In the genomic region with DNA sequence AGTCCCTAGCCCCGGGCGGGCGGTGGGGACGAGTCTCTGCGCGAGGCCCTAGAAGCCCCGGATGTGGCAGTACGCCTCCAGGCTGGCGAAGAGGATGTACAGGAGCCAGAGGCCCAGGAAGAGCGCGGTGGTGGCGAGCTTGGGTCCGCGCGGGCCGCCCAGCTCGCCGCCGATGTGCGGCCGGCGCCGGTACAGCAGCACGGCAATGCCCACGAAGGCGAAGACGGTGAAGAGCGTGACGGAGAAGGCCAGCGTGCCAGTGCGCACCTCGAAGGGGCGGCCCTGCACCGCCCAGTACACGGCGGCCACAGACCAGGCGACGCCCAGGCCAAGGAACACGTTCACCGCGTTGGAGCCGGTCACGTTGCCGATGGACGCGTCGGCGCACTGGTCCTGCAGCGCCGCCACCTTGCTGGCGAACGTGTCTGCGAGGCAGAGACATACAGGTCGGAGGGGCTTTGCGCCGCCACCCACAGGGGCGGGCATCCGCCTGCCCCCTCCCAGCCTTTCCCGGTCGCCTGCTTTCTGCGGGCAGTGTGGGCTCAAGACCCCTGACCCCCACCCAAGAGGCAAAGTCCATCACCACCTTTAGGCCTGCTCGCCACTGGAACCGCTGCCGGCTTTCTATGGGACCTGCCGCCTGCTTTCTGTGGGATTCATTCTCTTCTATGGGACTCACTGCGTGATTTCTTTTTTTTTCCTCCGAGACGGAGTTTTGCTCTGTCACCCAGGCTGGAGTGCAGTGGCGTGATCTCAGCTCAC, we compare ENCODE assay signal across 8 cellular contexts. TPM values are rescaled to one million over a fixed set of nuclear protein-coding genes. Genes with fewer than 3 reads are reported as not detected.
A peak's percentile ranks its signal among the peaks of the same experiment; 100 is the strongest.
DNase-seq lines count a peak whose midpoint lies in the region; ATAC-seq, FAIRE-seq and TF ChIP-seq lines count a peak whose summit lies in the region.

No MANE protein-coding gene starts in this region.

- H3K9ac ChIP-seq in mesenchymal stem cell (ENCODE audit: low read length) = peak overlapping the region; percentile 41

- DNase-seq in A549 (ENCODE audit: low read depth in 1 of 2, low spot score in 1 of 2) = no peak
- no peak for DNase-seq in HFF-Myc (ENCODE audit: extremely low read depth, low read depth)
- DNase-seq in chondrocyte (ENCODE audit: low spot score) = no peak
- peak; percentile 72 for DNase-seq in mesenchymal stem cell
- DNase-seq in NCI-H226 = no peak
- DNase-seq in SIG-M5 treated with dmso at 0.1 percent for 504 hours (lab: John Stamatoyannopoulos, UW; ENCODE audit: unreplicated experiment) = no peak
- no peak for DNase-seq in cerebellar cortex (ENCODE audit: low spot score)

- H3K27me3 Mint-ChIP-seq in chondrocyte (ENCODE audit: low read depth) = peaks cover 1% of the 10 kb centered on the region

- WGBS in A549 (ENCODE audit: missing lambda C conversion rate) = 76% methylated on average over 69 of the region's 69 CpGs
- 13% methylated on average over 69 of the region's 69 CpGs for WGBS in mesenchymal stem cell

- H3K27ac ChIP-seq in A549 (no peak overlapping the region), mesenchymal stem cell (ENCODE audit: low read length, poor library complexity, severe bottlenecking) (no peak overlapping the region)

- H2BK15ac ChIP-seq in mesenchymal stem cell (ENCODE audit: low read depth, poor library complexity, severe bottlenecking) = no peak overlapping the region

- FAIRE-seq in A549 (lab: Jason Lieb, UNC) = no peak

- H3K9me3 Mint-ChIP-seq in chondrocyte (ENCODE audit: low read depth) = no peaks in the 10 kb centered on the region

- H3K14ac ChIP-seq in mesenchymal stem cell (ENCODE audit: low read length in 2 of 2) = peak overlapping the region in 1 of 2 experiments; percentile 44

- no peak overlapping the region for H2AK5ac ChIP-seq in mesenchymal stem cell (ENCODE audit: low read length, severe bottlenecking)

- H3K36me3 Mint-ChIP-seq in chondrocyte (ENCODE audit: low read depth) = no peaks in the 10 kb centered on the region

- CTCF ChIA-PET in A549 (lab: Yijun Ruan, JAX) = interaction anchor here (0.6 to 28.3 kb wide), 9 partner anchors 16 to 358 kb away, joined by 3 to 901 read pairs (median 9); a partner anchor contains a TSS

- H4K8ac ChIP-seq in mesenchymal stem cell (ENCODE audit: low read length) = peak overlapping the region; percentile 8

- H2AFZ ChIP-seq in mesenchymal stem cell (ENCODE audit: low read depth, low read length) = peak overlapping the region; percentile 96

- peaks cover 6% of the 10 kb centered on the region for H3K4me1 Mint-ChIP-seq in chondrocyte (ENCODE audit: low read depth)

- H3K9me3 ChIP-seq in A549 (no peaks in the 10 kb centered on the region; the same call in 2 of the 3 replicates), mesenchymal stem cell (ENCODE audit: control insufficient read depth, low read length) (no peaks in the 10 kb centered on the region)

- peaks cover 36 to 54% of the 10 kb centered on the region in 2 experiments for H3K27me3 ChIP-seq in mesenchymal stem cell (ENCODE audit: control insufficient read depth in 1 of 2, insufficient read depth in 1 of 2, low read length in 2 of 2)

- H3K4me3 ChIP-seq in A549 = no peak overlapping the region
- no peak overlapping the region for H3K4me3 ChIP-seq in HFF-Myc (replicated peaks; ENCODE audit: low read depth, low read length)
- H3K4me3 ChIP-seq in mesenchymal stem cell (ENCODE audit: insufficient read depth in 1 of 2, low read depth in 1 of 2, low read length in 2 of 2) = peak overlapping the region; percentile 35 to 63

- peaks cover 20% of the 10 kb centered on the region for H3K4me1 ChIP-seq in A549
- peaks cover 19% of the 10 kb centered on the region for H3K4me1 ChIP-seq in mesenchymal stem cell (ENCODE audit: control insufficient read depth, insufficient read depth, low read depth, low read length)

- peak overlapping the region; percentile 58 for H4K91ac ChIP-seq in mesenchymal stem cell (ENCODE audit: low read length)

- H3K4me2 ChIP-seq in A549 = 0 out of 3 replicates have a peak overlapping the region, but pooled peaks have one; percentile 27
- peak overlapping the region; percentile 75 for H3K4me2 ChIP-seq in mesenchymal stem cell (ENCODE audit: low read length, poor library complexity, severe bottlenecking)

- POLR2A ChIA-PET in A549 (lab: Yijun Ruan, JAX) = no interaction called here

- ATAC-seq in A549 = peak in 1 of 2 experiments; percentile 1; a peak in 1 of 6 replicates
- no peak for ATAC-seq in GM21515 (IDR thresholded peaks at IDR 0.05; ENCODE audit: unreplicated experiment)

- peak overlapping the region in 1 of 2 experiments; percentile 75 for H3K23ac ChIP-seq in mesenchymal stem cell (ENCODE audit: low read length in 2 of 2)

- peak overlapping the region in 1 of 2 experiments; percentile 89 for H3K18ac ChIP-seq in mesenchymal stem cell (ENCODE audit: low read depth in 1 of 2, low read length in 2 of 2)

- no peak for TF ChIP-seq EP300 in A549 (IDR thresholded peaks at IDR 0.05)

- H2BK120ac ChIP-seq in mesenchymal stem cell (ENCODE audit: low read depth, low read length) = no peak overlapping the region

- no peak overlapping the region for H2BK5ac ChIP-seq in mesenchymal stem cell (ENCODE audit: low read depth, low read length, poor library complexity, severe bottlenecking)

- peak overlapping the region; percentile 41 for H3K4me3 Mint-ChIP-seq in chondrocyte (ENCODE audit: unreplicated experiment)

- peak overlapping the region in 1 of 2 experiments; percentile 30 for H3K4ac ChIP-seq in mesenchymal stem cell (ENCODE audit: low read depth in 1 of 2, low read length in 2 of 2)

- TF ChIP-seq RAD21 in A549 (conservative IDR thresholded peaks at IDR 0.05 in 1 of 2, IDR thresholded peaks at IDR 0.05 in 1 of 2) = no peak

- no peaks in the 10 kb centered on the region for H3K79me1 ChIP-seq in mesenchymal stem cell (replicated peaks; ENCODE audit: low read length, poor library complexity, severe bottlenecking)

- H3K36me3 ChIP-seq in mesenchymal stem cell (ENCODE audit: control insufficient read depth in 1 of 2, insufficient read depth in 2 of 2, low read depth in 1 of 2, low read length in 2 of 2) = no peaks in the 10 kb centered on the region

- TF ChIP-seq CTCF in A549 (IDR thresholded peaks at IDR 0.05) (no peak), HFF-Myc (IDR thresholded peaks at IDR 0.05; ENCODE audit: low read depth, low read length, missing control alignments) (peak; percentile 9), chondrocyte (IDR thresholded peaks at IDR 0.05) (peak; percentile 46)

- no peak for TF ChIP-seq POLR2A in A549 (IDR thresholded peaks at IDR 0.05; ENCODE audit: low read length)

- H2BK12ac ChIP-seq in mesenchymal stem cell (ENCODE audit: low read length in 2 of 2) = peak overlapping the region in 1 of 2 experiments; percentile 96

- no peak overlapping the region for H3K27ac Mint-ChIP-seq in chondrocyte (ENCODE audit: unreplicated experiment)

TF ChIP-seq in A549, 52 proteins besides CTCF, POLR2A, EP300 and RAD21:
- TF ChIP-seq, protein P1, sequence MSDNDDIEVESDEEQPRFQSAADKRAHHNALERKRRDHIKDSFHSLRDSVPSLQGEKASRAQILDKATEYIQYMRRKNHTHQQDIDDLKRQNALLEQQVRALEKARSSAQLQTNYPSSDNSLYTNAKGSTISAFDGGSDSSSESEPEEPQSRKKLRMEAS (IDR thresholded peaks at IDR 0.05) = peak; percentile 49
- no peak for TF ChIP-seq CEBPB (IDR thresholded peaks at IDR 0.05)
- TF ChIP-seq, protein P2, sequence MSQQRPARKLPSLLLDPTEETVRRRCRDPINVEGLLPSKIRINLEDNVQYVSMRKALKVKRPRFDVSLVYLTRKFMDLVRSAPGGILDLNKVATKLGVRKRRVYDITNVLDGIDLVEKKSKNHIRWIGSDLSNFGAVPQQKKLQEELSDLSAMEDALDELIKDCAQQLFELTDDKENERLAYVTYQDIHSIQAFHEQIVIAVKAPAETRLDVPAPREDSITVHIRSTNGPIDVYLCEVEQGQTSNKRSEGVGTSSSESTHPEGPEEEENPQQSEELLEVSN (IDR thresholded peaks at IDR 0.05; ENCODE audit: borderline replicate concordance, low read depth) = peak; percentile 40; the same call in 1 of the 2 replicates

RNA-seq across cellular contexts. Expression of a gene that starts 10.9 kb away (rescaled TPM):
- polyA plus RNA-seq in A549 (2011; rRNA removed) = 16.5 and 19.2 TPM in 2 replicates
- 18.7 and 23.4 TPM in 2 replicates for polyA plus RNA-seq in A549 (2012; cell fraction: cytosol; rRNA removed)
- polyA plus RNA-seq in A549 (2012; cell fraction: nucleus; rRNA removed) = 44.0 and 54.8 TPM in 2 replicates
- 21.8 to 31.4 TPM (median 27.1 TPM) in 3 replicates for polyA plus RNA-seq in A549 (2017; fragmentation: RNase III; extraction: RNeasy Plus Mini Kit Qiagen cat#74134 plus additional on column Dnase treatment)
- 26.1 and 39.1 TPM in 2 replicates for polyA minus RNA-seq in A549 (2011; rRNA and poly(A)+ RNA removed)
- 79.5 to 83.4 TPM (median 82.2 TPM) in 3 replicates for total RNA-seq in chondrocyte
- polyA plus RNA-seq in mesenchymal stem cell (2013, experiment 1 of 2) = 44.6 TPM
- 40.4 TPM for polyA plus RNA-seq in mesenchymal stem cell (2013, experiment 2 of 2)

RNA-seq across cellular contexts. Expression of a gene that starts 41.5 kb away (rescaled TPM):
- polyA plus RNA-seq in A549 (2011; rRNA removed) (0.12 and 0.35 TPM in 2 replicates), A549 (2017; fragmentation: RNase III; extraction: RNeasy Plus Mini Kit Qiagen cat#74134 plus additional on column Dnase treatment) (0.15 to 0.30 TPM (median 0.17 TPM) in 3 replicates)
- polyA plus RNA-seq in A549 (2012; cell fraction: cytosol; rRNA removed) = 0.09 and 0.23 TPM in 2 replicates
- 0.23 and 0.70 TPM in 2 replicates for polyA plus RNA-seq in A549 (2012; cell fraction: nucleus; rRNA removed)
- 1.8 and 2.3 TPM in 2 replicates for polyA minus RNA-seq in A549 (2011; rRNA and poly(A)+ RNA removed)
- total RNA-seq in chondrocyte = 0.27 to 0.42 TPM (median 0.31 TPM) in 3 replicates
- polyA plus RNA-seq in mesenchymal stem cell (2013, experiment 1 of 2) = 0.06 TPM
- 0.07 TPM for polyA plus RNA-seq in mesenchymal stem cell (2013, experiment 2 of 2)

RNA-seq across cellular contexts. Expression of a gene that starts 53.8 kb away (rescaled TPM):
- polyA plus RNA-seq in A549 (2011; rRNA removed) (10.6 and 12.5 TPM in 2 replicates), A549 (2017; fragmentation: RNase III; extraction: RNeasy Plus Mini Kit Qiagen cat#74134 plus additional on column Dnase treatment) (20.6 to 22.1 TPM (median 20.8 TPM) in 3 replicates)
- 26.3 and 28.7 TPM in 2 replicates for polyA plus RNA-seq in A549 (2012; cell fraction: cytosol; rRNA removed)
- polyA plus RNA-seq in A549 (2012; cell fraction: nucleus; rRNA removed) = 62.7 and 66.3 TPM in 2 replicates
- polyA minus RNA-seq in A549 (2011; rRNA and poly(A)+ RNA removed) = 13.7 and 15.6 TPM in 2 replicates
- total RNA-seq in chondrocyte = 9.1 to 12.0 TPM (median 9.7 TPM) in 3 replicates
- 8.5 TPM for polyA plus RNA-seq in mesenchymal stem cell (2013, experiment 1 of 2)
- 8.6 TPM for polyA plus RNA-seq in mesenchymal stem cell (2013, experiment 2 of 2)

Comparison
In these comparisons a context has a peak if more than half of its experiments do, and no peak if none do; other contexts are left out.
1. H3K4me3 ChIP-seq: peak in mesenchymal stem cell (2 of 2); none in A549 (single experiment) and HFF-Myc (single experiment).